In the genomic region with DNA sequence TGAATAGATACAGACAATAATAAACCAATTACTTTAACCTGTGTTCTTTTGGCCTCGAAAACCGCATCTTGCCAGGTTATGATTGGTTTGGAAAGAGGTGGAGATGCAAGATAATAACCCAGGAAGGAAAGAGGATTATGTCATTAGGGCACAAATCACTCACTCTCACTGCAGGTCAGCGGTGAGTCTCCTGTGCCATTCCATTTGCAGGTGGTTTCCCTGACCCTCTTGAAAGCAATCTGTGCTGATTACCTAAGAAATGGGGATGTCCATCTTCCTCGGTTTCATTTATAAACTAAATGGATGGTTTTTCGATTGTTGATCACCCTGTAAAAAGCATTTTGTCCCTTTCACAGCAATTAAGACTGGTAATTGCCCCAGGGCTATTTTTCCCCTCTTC, we compare ENCODE assay signal across 17 cellular contexts.
DNase-seq lines count a peak whose midpoint lies in the region; ATAC-seq and TF ChIP-seq lines count a peak whose summit lies in the region.
"Had no signal": no experiment of that assay in that cellular context is flagged by ENCODE, and none has a peak within 500 bp of the region (broad histone marks: within the 10 kb centered on the region; RNA-seq: fewer than 3 reads in every experiment).

No MANE protein-coding gene starts in this region.

- H2AFZ ChIP-seq in GM23338: peak overlapping the region; percentile 67; the same call in 1 of the 2 replicates

- H3K27ac ChIP-seq in GM23338 (ENCODE audit: low read depth): no peak overlapping the region
- H3K27ac ChIP-seq: BLaER1 treated with 17β-estradiol and CSF1 and Interleukin-3, amounts not matched to agents 10 nM and 100 nM had no signal

- H3F3A ChIP-seq in GM23338 (replicated peaks; ENCODE audit: low read depth): no peaks in the 10 kb centered on the region

- TF ChIP-seq CTCF in GM23338 (conservative IDR thresholded peaks at IDR 0.05; ENCODE audit: low read depth in 2 of 2): no peak

- no peaks in the 10 kb centered on the region for H3K27me3 ChIP-seq in GM23338 (ENCODE audit: insufficient read depth)
- H3K27me3 ChIP-seq: BLaER1 treated with 17β-estradiol and CSF1 and Interleukin-3, amounts not matched to agents 10 nM and 100 nM had no signal

- no peak for ATAC-seq in GM23338
- ATAC-seq: SK-N-SH treated with all-trans-retinoic acid at 6 μM for 48 hours, T-cell had no signal

- H3K9me2 ChIP-seq in GM23338 (ENCODE audit: insufficient read depth): no peaks in the 10 kb centered on the region

- H3K36me3 Mint-ChIP-seq in GM23338 (ENCODE audit: low read depth): 0 out of 3 replicates have a peak, but pooled peaks cover 2% of the 10 kb centered on the region
- H3K36me3 Mint-ChIP-seq: CD8-positive, alpha-beta memory T cell; T-cell had no signal

- no peak overlapping the region for H3K4me3 ChIP-seq in GM23338
- H3K4me3 ChIP-seq: BLaER1 treated with 17β-estradiol and CSF1 and Interleukin-3, amounts not matched to agents 10 nM and 100 nM had no signal

- H3K36me3 ChIP-seq in GM23338 (ENCODE audit: insufficient read depth): no peaks in the 10 kb centered on the region
- H3K36me3 ChIP-seq: BLaER1 treated with 17β-estradiol and CSF1 and Interleukin-3, amounts not matched to agents 10 nM and 100 nM had no signal

- H3K79me2 ChIP-seq in GM23338 (replicated peaks; ENCODE audit: insufficient read depth): no peaks in the 10 kb centered on the region

- no peaks in the 10 kb centered on the region; the same call in 1 of the 2 replicates for H3K4me1 ChIP-seq in GM23338 (ENCODE audit: insufficient read depth)
- H3K4me1 ChIP-seq: BLaER1 treated with 17β-estradiol and CSF1 and Interleukin-3, amounts not matched to agents 10 nM and 100 nM had no signal

- H3K27me3 Mint-ChIP-seq in GM23338 (ENCODE audit: insufficient read depth, low read depth, poor library complexity): peaks cover 4% of the 10 kb centered on the region
- H3K27me3 Mint-ChIP-seq: CD8-positive, alpha-beta memory T cell; T-cell had no signal

- H4K20me1 ChIP-seq in GM23338 (replicated peaks; ENCODE audit: insufficient read depth): no peaks in the 10 kb centered on the region
- H4K20me1 ChIP-seq: BLaER1 treated with 17β-estradiol and CSF1 and Interleukin-3, amounts not matched to agents 10 nM and 100 nM had no signal

- 0 out of 3 replicates have a peak, but pooled peaks cover 2% of the 10 kb centered on the region for H3K9me3 Mint-ChIP-seq in GM23338
- H3K9me3 Mint-ChIP-seq: T-cell had no signal

- no peak overlapping the region for H3K4me2 ChIP-seq in GM23338
- H3K4me2 ChIP-seq: BLaER1 treated with 17β-estradiol and CSF1 and Interleukin-3, amounts not matched to agents 10 nM and 100 nM had no signal

- peak; percentile 4 for DNase-seq in NCI-H2227 (lab: John Stamatoyannopoulos, UW; ENCODE audit: unreplicated experiment)
- DNase-seq in NCI-H2227 treated with DMSO at 0.1 percent for 48 hours (lab: John Stamatoyannopoulos, UW): no peak
- no peak for DNase-seq in GM23338 (ENCODE audit: low spot score)
- DNase-seq in NCI-H748 treated with DMSO at 0.1 percent for 48 hours (lab: John Stamatoyannopoulos, UW): peak; percentile 36
- no peak for DNase-seq in activated T-cell treated with anti-CD3 and anti-CD28 coated beads for 4 hours
- no peak for DNase-seq in kidney tubule cell (ENCODE audit: low spot score)
- no peak for DNase-seq in RPMI8226
- DNase-seq: CD8-positive, alpha-beta memory T cell; DMS79; HCEC 1CT; NCI-H1694 treated with DMSO at 0.1 percent for 48 hours; NCI-H345; NCI-H524 treated with DMSO at 0.1 percent for 48 hours; SIG-M5; T-cell had no signal

- peaks cover 20% of the 10 kb centered on the region for H3K4me1 Mint-ChIP-seq in GM23338
- H3K4me1 Mint-ChIP-seq: CD8-positive, alpha-beta memory T cell; T-cell had no signal

- H3K27ac Mint-ChIP-seq in GM23338: no peak overlapping the region; the same call in 1 of the 2 replicates
- H3K27ac Mint-ChIP-seq: CD8-positive, alpha-beta memory T cell; T-cell had no signal

- H3K4me3 Mint-ChIP-seq in GM23338: no peak overlapping the region
- H3K4me3 Mint-ChIP-seq: CD8-positive, alpha-beta memory T cell; T-cell had no signal

TF ChIP-seq in GM23338, 12 proteins besides CTCF, POLR2A, EP300 and RAD21 (continues in another document):
- TF ChIP-seq JUNB (IDR thresholded peaks at IDR 0.05; ENCODE audit: unreplicated experiment): no peak
- TF ChIP-seq, protein P1, sequence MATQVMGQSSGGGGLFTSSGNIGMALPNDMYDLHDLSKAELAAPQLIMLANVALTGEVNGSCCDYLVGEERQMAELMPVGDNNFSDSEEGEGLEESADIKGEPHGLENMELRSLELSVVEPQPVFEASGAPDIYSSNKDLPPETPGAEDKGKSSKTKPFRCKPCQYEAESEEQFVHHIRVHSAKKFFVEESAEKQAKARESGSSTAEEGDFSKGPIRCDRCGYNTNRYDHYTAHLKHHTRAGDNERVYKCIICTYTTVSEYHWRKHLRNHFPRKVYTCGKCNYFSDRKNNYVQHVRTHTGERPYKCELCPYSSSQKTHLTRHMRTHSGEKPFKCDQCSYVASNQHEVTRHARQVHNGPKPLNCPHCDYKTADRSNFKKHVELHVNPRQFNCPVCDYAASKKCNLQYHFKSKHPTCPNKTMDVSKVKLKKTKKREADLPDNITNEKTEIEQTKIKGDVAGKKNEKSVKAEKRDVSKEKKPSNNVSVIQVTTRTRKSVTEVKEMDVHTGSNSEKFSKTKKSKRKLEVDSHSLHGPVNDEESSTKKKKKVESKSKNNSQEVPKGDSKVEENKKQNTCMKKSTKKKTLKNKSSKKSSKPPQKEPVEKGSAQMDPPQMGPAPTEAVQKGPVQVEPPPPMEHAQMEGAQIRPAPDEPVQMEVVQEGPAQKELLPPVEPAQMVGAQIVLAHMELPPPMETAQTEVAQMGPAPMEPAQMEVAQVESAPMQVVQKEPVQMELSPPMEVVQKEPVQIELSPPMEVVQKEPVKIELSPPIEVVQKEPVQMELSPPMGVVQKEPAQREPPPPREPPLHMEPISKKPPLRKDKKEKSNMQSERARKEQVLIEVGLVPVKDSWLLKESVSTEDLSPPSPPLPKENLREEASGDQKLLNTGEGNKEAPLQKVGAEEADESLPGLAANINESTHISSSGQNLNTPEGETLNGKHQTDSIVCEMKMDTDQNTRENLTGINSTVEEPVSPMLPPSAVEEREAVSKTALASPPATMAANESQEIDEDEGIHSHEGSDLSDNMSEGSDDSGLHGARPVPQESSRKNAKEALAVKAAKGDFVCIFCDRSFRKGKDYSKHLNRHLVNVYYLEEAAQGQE (IDR thresholded peaks at IDR 0.05; ENCODE audit: unreplicated experiment): no peak
- no peak for TF ChIP-seq ZNF114 (CRISPR knock-in tag; IDR thresholded peaks at IDR 0.05)
- no peak for TF ChIP-seq STAT1 (IDR thresholded peaks at IDR 0.05; ENCODE audit: unreplicated experiment)
- TF ChIP-seq, protein P2, sequence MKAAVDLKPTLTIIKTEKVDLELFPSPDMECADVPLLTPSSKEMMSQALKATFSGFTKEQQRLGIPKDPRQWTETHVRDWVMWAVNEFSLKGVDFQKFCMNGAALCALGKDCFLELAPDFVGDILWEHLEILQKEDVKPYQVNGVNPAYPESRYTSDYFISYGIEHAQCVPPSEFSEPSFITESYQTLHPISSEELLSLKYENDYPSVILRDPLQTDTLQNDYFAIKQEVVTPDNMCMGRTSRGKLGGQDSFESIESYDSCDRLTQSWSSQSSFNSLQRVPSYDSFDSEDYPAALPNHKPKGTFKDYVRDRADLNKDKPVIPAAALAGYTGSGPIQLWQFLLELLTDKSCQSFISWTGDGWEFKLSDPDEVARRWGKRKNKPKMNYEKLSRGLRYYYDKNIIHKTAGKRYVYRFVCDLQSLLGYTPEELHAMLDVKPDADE (IDR thresholded peaks at IDR 0.05): no peak

Comparison
In these comparisons a context has a peak if more than half of its experiments do, and no peak if none do; other contexts are left out.
1. DNase-seq: peak in NCI-H2227 (single experiment) and NCI-H748 treated with DMSO at 0.1 percent for 48 hours (single experiment); none in NCI-H2227 treated with DMSO at 0.1 percent for 48 hours (single experiment), GM23338 (single experiment), activated T-cell treated with anti-CD3 and anti-CD28 coated beads for 4 hours (single experiment), kidney tubule cell (single experiment) and RPMI8226 (single experiment).